In the genomic region with DNA sequence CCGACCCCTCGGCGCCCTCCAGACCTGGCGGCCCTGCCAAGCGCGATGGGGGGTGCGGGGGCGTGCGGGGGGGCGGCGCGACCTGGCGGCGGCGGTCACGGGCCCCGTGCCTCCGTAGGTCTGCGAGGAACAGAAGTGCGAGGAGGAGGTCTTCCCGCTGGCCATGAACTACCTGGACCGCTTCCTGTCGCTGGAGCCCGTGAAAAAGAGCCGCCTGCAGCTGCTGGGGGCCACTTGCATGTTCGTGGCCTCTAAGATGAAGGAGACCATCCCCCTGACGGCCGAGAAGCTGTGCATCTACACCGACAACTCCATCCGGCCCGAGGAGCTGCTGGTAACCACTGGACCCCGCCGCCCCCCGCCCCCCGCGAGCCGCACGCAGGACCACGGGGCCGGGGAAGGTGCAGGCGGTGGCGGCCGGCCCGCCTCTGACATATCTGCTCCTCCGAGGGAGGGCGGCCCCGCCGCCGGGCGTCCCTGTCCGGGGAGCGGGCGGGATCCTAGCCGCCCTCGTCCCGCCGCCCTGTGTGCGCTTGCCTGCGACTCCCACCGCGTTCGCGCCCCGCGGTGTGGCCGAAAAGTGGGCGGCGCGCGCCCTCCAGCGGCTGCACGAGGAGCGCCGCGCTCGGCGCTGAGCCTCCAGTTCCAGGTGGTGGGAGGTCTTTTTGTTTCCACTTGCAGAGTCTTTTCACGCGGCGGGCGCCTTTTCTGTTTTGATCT, we compare ENCODE assay signal across 8 cellular contexts. TPM values are rescaled to one million over a fixed set of nuclear protein-coding genes. Genes with fewer than 3 reads are reported as not detected.
DNase-seq lines count a peak whose midpoint lies in the region; FAIRE-seq and TF ChIP-seq lines count a peak whose summit lies in the region.

No MANE protein-coding gene starts in this region.

- TF ChIP-seq CTCF in RWPE1 (conservative IDR thresholded peaks at IDR 0.05; ENCODE audit: low read depth) (peak; percentile 86), foreskin fibroblast (IDR thresholded peaks at IDR 0.05; ENCODE audit: low read depth, low read length) (peak; percentile 77), neural crest cell (conservative IDR thresholded peaks at IDR 0.05) (peak; percentile 96)

- H3K27me3 Mint-ChIP-seq in neural crest cell (ENCODE audit: low read depth): peaks cover 34% of the 10 kb centered on the region
- peaks cover 25% of the 10 kb centered on the region for H3K27me3 Mint-ChIP-seq in stimulated activated naive CD8-positive, alpha-beta T cell treated with anti-CD3 and anti-CD28 coated beads, Interleukin-15, Interleukin-2, amounts not matched to agents 100 ng/mL and 50 ng/mL, for 24 hours

- H3K4me3 Mint-ChIP-seq in neural crest cell: peak overlapping the region; percentile 89
- H3K4me3 Mint-ChIP-seq in stimulated activated naive CD8-positive, alpha-beta T cell treated with anti-CD3 and anti-CD28 coated beads, Interleukin-15, Interleukin-2, amounts not matched to agents 100 ng/mL and 50 ng/mL, for 24 hours: peak overlapping the region; percentile 66

- DNase-seq in NCI-H1694 treated with DMSO at 0.1 percent for 48 hours (lab: John Stamatoyannopoulos, UW): peak; percentile 17
- DNase-seq in NCI-H1694 (lab: John Stamatoyannopoulos, UW): no peak
- peak; percentile 88 for DNase-seq in HTR-8/SVneo (ENCODE audit: insufficient read length, low spot score)
- no peak for DNase-seq in RWPE1 (ENCODE audit: low spot score)
- peak; percentile 67 for DNase-seq in activated T-helper 9 cell treated with anti-CD3 and anti-CD28 coated beads, Interleukin-2, amount 50 U/mL, for 16 hours (ENCODE audit: low read depth)
- DNase-seq in foreskin fibroblast: peak; percentile 67 to 92
- peak; percentile 83 for DNase-seq in neural crest cell (ENCODE audit: low read depth, low spot score)

- CTCF ChIA-PET in RWPE1 (lab: Yijun Ruan, JAX): interaction anchor here (0.6 to 5.1 kb wide), 12 partner anchors 19 to 555 kb away, joined by 3 to 69 read pairs (median 3); a partner anchor contains a TSS

- H3K4me1 Mint-ChIP-seq in neural crest cell: peaks cover 64% of the 10 kb centered on the region
- peaks cover 31% of the 10 kb centered on the region for H3K4me1 Mint-ChIP-seq in stimulated activated naive CD8-positive, alpha-beta T cell treated with anti-CD3 and anti-CD28 coated beads, Interleukin-15, Interleukin-2, amounts not matched to agents 100 ng/mL and 50 ng/mL, for 24 hours (ENCODE audit: low read depth)

- H3K9me3 Mint-ChIP-seq in neural crest cell: no peaks in the 10 kb centered on the region
- H3K9me3 Mint-ChIP-seq in stimulated activated naive CD8-positive, alpha-beta T cell treated with anti-CD3 and anti-CD28 coated beads, Interleukin-15, Interleukin-2, amounts not matched to agents 100 ng/mL and 50 ng/mL, for 24 hours: no peaks in the 10 kb centered on the region

- peak overlapping the region; percentile 93 to 99 for H3K4me3 ChIP-seq in foreskin fibroblast (ENCODE audit: low read depth in 1 of 2, low read length in 2 of 2)

- peak; percentile 89 for FAIRE-seq in HTR-8/SVneo (lab: Jason Lieb, UNC)

- POLR2A ChIA-PET in RWPE1 (lab: Yijun Ruan, JAX; ENCODE audit: low non-redundant PET): no interaction called here

- no peak overlapping the region for H3K27ac Mint-ChIP-seq in neural crest cell (ENCODE audit: unreplicated experiment)
- H3K27ac Mint-ChIP-seq in stimulated activated naive CD8-positive, alpha-beta T cell treated with anti-CD3 and anti-CD28 coated beads, Interleukin-15, Interleukin-2, amounts not matched to agents 100 ng/mL and 50 ng/mL, for 24 hours: no peak overlapping the region

- peaks cover 17% of the 10 kb centered on the region for H3K36me3 Mint-ChIP-seq in neural crest cell (ENCODE audit: low read depth)
- no peaks in the 10 kb centered on the region for H3K36me3 Mint-ChIP-seq in stimulated activated naive CD8-positive, alpha-beta T cell treated with anti-CD3 and anti-CD28 coated beads, Interleukin-15, Interleukin-2, amounts not matched to agents 100 ng/mL and 50 ng/mL, for 24 hours (ENCODE audit: low read depth)

- H3K27ac ChIP-seq in RWPE1: peak overlapping the region; percentile 87

RNA-seq across cellular contexts. Expression of a gene that starts 2.1 kb away (rescaled TPM):
- 344 and 350 TPM in 2 replicates for total RNA-seq in neural crest cell

RNA-seq across cellular contexts. Expression of a gene that starts 32.1 kb away (rescaled TPM):
- 24.7 and 26.6 TPM in 2 replicates for total RNA-seq in neural crest cell

Comparison
In these comparisons a context has a peak if more than half of its experiments do, and no peak if none do; other contexts are left out.
1. DNase-seq: peak in NCI-H1694 treated with DMSO at 0.1 percent for 48 hours (single experiment), HTR-8/SVneo (single experiment), activated T-helper 9 cell treated with anti-CD3 and anti-CD28 coated beads, Interleukin-2, amount 50 U/mL, for 16 hours (single experiment), foreskin fibroblast (2 of 2) and neural crest cell (single experiment); none in NCI-H1694 (single experiment) and RWPE1 (single experiment).
2. Peak in every context shown above with its lines, with median percentiles within 50 percentile points of each other: CTCF ChIP-seq.